In the genomic region with DNA sequence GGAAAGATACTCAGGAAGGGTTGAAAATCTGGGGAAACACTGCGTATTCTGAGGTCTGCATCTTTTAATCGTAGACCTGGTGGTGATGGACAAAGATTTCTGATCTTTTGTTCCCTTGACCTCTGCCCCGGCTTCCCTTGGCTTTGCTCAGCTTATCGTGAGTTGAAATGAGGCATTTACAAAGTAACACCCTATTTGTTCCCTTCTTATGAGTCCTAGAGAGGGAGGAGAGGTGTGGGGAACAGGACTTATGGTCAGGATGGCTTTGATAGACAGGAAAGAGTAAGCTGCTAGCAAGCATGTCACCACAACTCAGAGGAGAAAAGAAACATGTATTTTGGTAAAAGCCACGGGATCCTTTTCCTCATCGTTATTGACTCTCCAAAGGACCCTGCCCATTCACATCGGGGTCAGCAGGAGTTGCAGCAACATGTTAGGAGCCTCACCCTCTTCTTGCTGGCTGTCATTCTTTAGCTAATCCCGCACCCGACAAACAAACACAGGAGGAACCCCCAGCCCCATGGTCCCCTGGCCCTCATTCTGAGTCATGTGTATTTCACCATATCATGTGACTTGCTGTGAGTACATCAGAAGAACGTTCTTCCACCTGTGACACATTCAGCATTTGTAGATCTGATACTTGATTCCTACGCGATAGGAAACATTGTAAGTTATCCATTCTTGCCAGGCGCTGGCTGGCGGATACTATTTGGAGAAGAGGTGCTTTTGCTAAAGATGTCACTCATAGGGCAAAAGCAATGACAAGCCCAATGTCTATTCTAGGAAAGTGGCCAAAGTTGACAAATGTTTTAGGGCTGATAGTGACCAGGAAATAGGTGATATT, we compare ENCODE assay signal across 1 cellular context.
TF ChIP-seq lines count a peak whose summit lies in the region.

No MANE protein-coding gene starts in this region.

TF ChIP-seq in HepG2, 621 proteins besides CTCF, POLR2A, EP300 and RAD21 (continued from another document):
- no peak for TF ChIP-seq RERE (CRISPR knock-in tag; IDR thresholded peaks at IDR 0.05; ENCODE audit: low read depth)
- TF ChIP-seq TCF7 (IDR thresholded peaks at IDR 0.05; ENCODE audit: low read depth), result peak; percentile 53; the same call in 1 of the 2 replicates
- no peak for TF ChIP-seq TFDP2 (CRISPR knock-in tag; IDR thresholded peaks at IDR 0.05)
- TF ChIP-seq PHF21A (CRISPR knock-in tag; IDR thresholded peaks at IDR 0.05), result no peak
- TF ChIP-seq SOX6 (IDR thresholded peaks at IDR 0.05), result no peak
- peak; percentile 84 for TF ChIP-seq SOX6 (CRISPR knock-in tag; IDR thresholded peaks at IDR 0.05)
- no peak for TF ChIP-seq ZNF34 (CRISPR knock-in tag; IDR thresholded peaks at IDR 0.05; ENCODE audit: borderline replicate concordance)
- TF ChIP-seq USF2 (IDR thresholded peaks at IDR 0.05; ENCODE audit: low read depth, low read length), result 0 out of 2 replicates have a peak, but pooled peaks have one; percentile 15
- TF ChIP-seq USF2 (CRISPR knock-in tag; IDR thresholded peaks at IDR 0.05; ENCODE audit: borderline replicate concordance), result peak; percentile 35; the same call in 1 of the 2 replicates
- TF ChIP-seq RORA (CRISPR knock-in tag; IDR thresholded peaks at IDR 0.05), result no peak
- no peak for TF ChIP-seq REXO4 (CRISPR knock-in tag; IDR thresholded peaks at IDR 0.05; ENCODE audit: borderline replicate concordance)
- TF ChIP-seq, protein P1, sequence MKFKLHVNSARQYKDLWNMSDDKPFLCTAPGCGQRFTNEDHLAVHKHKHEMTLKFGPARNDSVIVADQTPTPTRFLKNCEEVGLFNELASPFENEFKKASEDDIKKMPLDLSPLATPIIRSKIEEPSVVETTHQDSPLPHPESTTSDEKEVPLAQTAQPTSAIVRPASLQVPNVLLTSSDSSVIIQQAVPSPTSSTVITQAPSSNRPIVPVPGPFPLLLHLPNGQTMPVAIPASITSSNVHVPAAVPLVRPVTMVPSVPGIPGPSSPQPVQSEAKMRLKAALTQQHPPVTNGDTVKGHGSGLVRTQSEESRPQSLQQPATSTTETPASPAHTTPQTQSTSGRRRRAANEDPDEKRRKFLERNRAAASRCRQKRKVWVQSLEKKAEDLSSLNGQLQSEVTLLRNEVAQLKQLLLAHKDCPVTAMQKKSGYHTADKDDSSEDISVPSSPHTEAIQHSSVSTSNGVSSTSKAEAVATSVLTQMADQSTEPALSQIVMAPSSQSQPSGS (CRISPR knock-in tag; IDR thresholded peaks at IDR 0.05), result peak; percentile 26; the same call in 1 of the 2 replicates
- TF ChIP-seq ZNF879 (CRISPR knock-in tag; IDR thresholded peaks at IDR 0.05), result no peak
- 0 out of 2 replicates have a peak, but pooled peaks have one; percentile 39 for TF ChIP-seq TARDBP (CRISPR knock-in tag; IDR thresholded peaks at IDR 0.05)
- 0 out of 2 replicates have a peak, but pooled peaks have one; percentile 54 for TF ChIP-seq KDM2A (CRISPR knock-in tag; IDR thresholded peaks at IDR 0.05; ENCODE audit: borderline replicate concordance, low read depth)
- TF ChIP-seq, protein P2, sequence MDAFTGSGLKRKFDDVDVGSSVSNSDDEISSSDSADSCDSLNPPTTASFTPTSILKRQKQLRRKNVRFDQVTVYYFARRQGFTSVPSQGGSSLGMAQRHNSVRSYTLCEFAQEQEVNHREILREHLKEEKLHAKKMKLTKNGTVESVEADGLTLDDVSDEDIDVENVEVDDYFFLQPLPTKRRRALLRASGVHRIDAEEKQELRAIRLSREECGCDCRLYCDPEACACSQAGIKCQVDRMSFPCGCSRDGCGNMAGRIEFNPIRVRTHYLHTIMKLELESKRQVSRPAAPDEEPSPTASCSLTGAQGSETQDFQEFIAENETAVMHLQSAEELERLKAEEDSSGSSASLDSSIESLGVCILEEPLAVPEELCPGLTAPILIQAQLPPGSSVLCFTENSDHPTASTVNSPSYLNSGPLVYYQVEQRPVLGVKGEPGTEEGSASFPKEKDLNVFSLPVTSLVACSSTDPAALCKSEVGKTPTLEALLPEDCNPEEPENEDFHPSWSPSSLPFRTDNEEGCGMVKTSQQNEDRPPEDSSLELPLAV (CRISPR knock-in tag; conservative IDR thresholded peaks at IDR 0.05; ENCODE audit: low read depth), result no peak
- no peak for TF ChIP-seq ZNF773 (CRISPR knock-in tag; IDR thresholded peaks at IDR 0.05; ENCODE audit: borderline replicate concordance)
- no peak for TF ChIP-seq FOXJ3 (CRISPR knock-in tag; IDR thresholded peaks at IDR 0.05; ENCODE audit: borderline replicate concordance)
- no peak for TF ChIP-seq EEA1 (CRISPR knock-in tag; IDR thresholded peaks at IDR 0.05; ENCODE audit: borderline replicate concordance)
- no peak for TF ChIP-seq ZC3H4 (CRISPR knock-in tag; IDR thresholded peaks at IDR 0.05; ENCODE audit: borderline replicate concordance)
- no peak for TF ChIP-seq ZSCAN9 (CRISPR knock-in tag; IDR thresholded peaks at IDR 0.05; ENCODE audit: borderline replicate concordance)
- peak; percentile 2 for TF ChIP-seq TEAD3 (CRISPR knock-in tag; optimal IDR thresholded peaks at IDR 0.05; ENCODE audit: borderline replicate concordance)
- TF ChIP-seq NR2F2 (IDR thresholded peaks at IDR 0.05; ENCODE audit: borderline replicate concordance, low read depth), result peak; percentile 48; the same call in 1 of the 2 replicates
- no peak for TF ChIP-seq SALL2 (CRISPR knock-in tag; IDR thresholded peaks at IDR 0.05)
- peak; percentile 11; the same call in 1 of the 2 replicates for TF ChIP-seq ZNF644 (CRISPR knock-in tag; IDR thresholded peaks at IDR 0.05; ENCODE audit: low read depth)
TF ChIP-seq in HepG2: peak in this region for 50.
